In genomic region chr6:141413196-141413595, GRCh38 we compare ENCODE assay signal across 16 cellular contexts.
DNase-seq lines count a peak whose midpoint lies in the region; ATAC-seq lines count a peak whose summit lies in the region.
"Had no signal": no experiment of that assay in that cellular context is flagged by ENCODE, and none has a peak within 500 bp of the region (broad histone marks: within the 10 kb centered on the region; RNA-seq: fewer than 3 reads in every experiment).

No MANE protein-coding gene starts in this region.

- peaks cover 4% of the 10 kb centered on the region for H3K9me3 Mint-ChIP-seq in natural killer cell treated with Interleukin-12 subunit alpha and Interleukin-12 subunit beta and Interleukin-15 and Interleukin-18, amount 100 ng/mL, for 72 hours

- ATAC-seq in Right ventricle myocardium superior (ENCODE audit: poor library complexity) (peak; percentile 66), HG03139 (IDR thresholded peaks at IDR 0.05; ENCODE audit: unreplicated experiment) (no peak), GM19328 (IDR thresholded peaks at IDR 0.05; ENCODE audit: unreplicated experiment) (no peak), HG03175 (IDR thresholded peaks at IDR 0.05; ENCODE audit: unreplicated experiment) (no peak)
- no peak for ATAC-seq in natural killer cell treated with Interleukin-12 subunit alpha and Interleukin-12 subunit beta and Interleukin-15 and Interleukin-18, amount 100 ng/mL, for 72 hours
- ATAC-seq: GM12878, PC-3 had no signal

- H3K4me1 Mint-ChIP-seq in natural killer cell treated with Interleukin-12 subunit alpha and Interleukin-12 subunit beta and Interleukin-15 and Interleukin-18, amount 100 ng/mL, for 72 hours (ENCODE audit: low read depth in 2 of 2) = no peaks in the 10 kb centered on the region
- H3K4me1 Mint-ChIP-seq: CD8-positive, alpha-beta memory T cell had no signal

- H3K36me3 Mint-ChIP-seq in natural killer cell treated with Interleukin-12 subunit alpha and Interleukin-12 subunit beta and Interleukin-15 and Interleukin-18, amount 100 ng/mL, for 72 hours = peaks cover 6% of the 10 kb centered on the region

- H3K27me3 Mint-ChIP-seq in natural killer cell treated with Interleukin-12 subunit alpha and Interleukin-12 subunit beta and Interleukin-15 and Interleukin-18, amount 100 ng/mL, for 72 hours = no peaks in the 10 kb centered on the region
- H3K27me3 Mint-ChIP-seq: CD8-positive, alpha-beta memory T cell had no signal

- H3K27ac Mint-ChIP-seq in natural killer cell treated with Interleukin-12 subunit alpha and Interleukin-12 subunit beta and Interleukin-15 and Interleukin-18, amount 100 ng/mL, for 72 hours = no peak overlapping the region

- H3K4me3 Mint-ChIP-seq in natural killer cell treated with Interleukin-12 subunit alpha and Interleukin-12 subunit beta and Interleukin-15 and Interleukin-18, amount 100 ng/mL, for 72 hours = no peak overlapping the region
- H3K4me3 Mint-ChIP-seq: CD8-positive, alpha-beta memory T cell had no signal

- intact Hi-C loops in Right ventricle myocardium superior (cut with DNase I) = no loop called here
- intact Hi-C loops in cardiac septum (cut with DNase I) = no loop called here

- DNase-seq in Right ventricle myocardium superior (no peak), cardiac septum (ENCODE audit: low spot score) (no peak), fibroblast of peridontal ligament (ENCODE audit: extremely low read depth) (peak; percentile 33), myocyte (ENCODE audit: low read depth) (peak; percentile 34)
- DNase-seq in natural killer cell treated with Interleukin-12 subunit alpha and Interleukin-12 subunit beta and Interleukin-15 and Interleukin-18, amount 100 ng/mL, for 72 hours (ENCODE audit: low spot score) = no peak
- DNase-seq: CD8-positive, alpha-beta memory T cell; DMS79; Karpas-422; NCI-H1105 treated with DMSO at 0.1 percent for 48 hours; NCI-H1694 treated with DMSO at 0.1 percent for 48 hours; NCI-H446; PC-3 had no signal

Comparison
In these comparisons a context has a peak if more than half of its experiments do, and no peak if none do; other contexts are left out.
1. DNase-seq: peak in fibroblast of peridontal ligament (single experiment) and myocyte (single experiment); none in Right ventricle myocardium superior (single experiment), cardiac septum (single experiment) and natural killer cell treated with Interleukin-12 subunit alpha and Interleukin-12 subunit beta and Interleukin-15 and Interleukin-18, amount 100 ng/mL, for 72 hours (single experiment).